Comparison of ENCODE assay signal across 18 cellular contexts in genomic region chr9:38214441-38214840, GRCh38.
"Had no signal": no experiment of that assay in that cellular context is flagged by ENCODE, and none has a peak within 500 bp of the region (broad histone marks: within the 10 kb centered on the region; RNA-seq: fewer than 3 reads in every experiment).

No MANE protein-coding gene starts in this region.

- ATAC-seq: activated naive CD4-positive, alpha-beta T cell treated with anti-CD3 and anti-CD28 coated beads, Interleukin-2, amount 50 U/mL, for 72 hours; activated T-helper 17 cell treated with anti-CD3 and anti-CD28 coated beads, Interleukin-2, amount 50 U/mL, for 72 hours; effector memory CD8-positive, alpha-beta T cell; gastrocnemius medialis; natural killer cell treated with Interleukin-12 subunit alpha and Interleukin-12 subunit beta and Interleukin-15 and Interleukin-18, amount 100 ng/mL, for 72 hours; stimulated activated naive CD8-positive, alpha-beta T cell treated with anti-CD3 and anti-CD28 coated beads, Interleukin-15, Interleukin-2, amounts not matched to agents 100 U/mL and 50 U/mL, for 24 hours; upper lobe of right lung had no signal

- H3K36me3 Mint-ChIP-seq: activated naive CD4-positive, alpha-beta T cell treated with anti-CD3 and anti-CD28 coated beads, Interleukin-2, amount 50 U/mL, for 72 hours; natural killer cell treated with Interleukin-12 subunit alpha and Interleukin-12 subunit beta and Interleukin-15 and Interleukin-18, amount 100 ng/mL, for 72 hours had no signal

- H3K4me1 Mint-ChIP-seq: activated T-helper 17 cell treated with anti-CD3 and anti-CD28 coated beads, Interleukin-2, amount 50 U/mL, for 72 hours had no signal

- H3K4me3 ChIP-seq: esophagus squamous epithelium, gastrocnemius medialis, left ventricle myocardium inferior, ovary, prostate gland, upper lobe of right lung had no signal

- H3K27ac Mint-ChIP-seq: activated naive CD4-positive, alpha-beta T cell treated with anti-CD3 and anti-CD28 coated beads, Interleukin-2, amount 50 U/mL, for 72 hours; activated T-cell treated with anti-CD3 and anti-CD28 coated beads, Interleukin-2, amount 50 U/mL, for 24 hours; activated T-helper 17 cell treated with anti-CD3 and anti-CD28 coated beads, Interleukin-2, amount 50 U/mL, for 72 hours; effector memory CD8-positive, alpha-beta T cell; natural killer cell treated with Interleukin-12 subunit alpha and Interleukin-12 subunit beta and Interleukin-15 and Interleukin-18, amount 100 ng/mL, for 72 hours had no signal

- H3K36me3 ChIP-seq: esophagus squamous epithelium, gastrocnemius medialis, left ventricle myocardium inferior, neutrophil, ovary, prostate gland, upper lobe of right lung had no signal

- H3K27me3 Mint-ChIP-seq: natural killer cell treated with Interleukin-12 subunit alpha and Interleukin-12 subunit beta and Interleukin-15 and Interleukin-18, amount 100 ng/mL, for 72 hours had no signal

- H3K27me3 ChIP-seq: esophagus squamous epithelium, gastrocnemius medialis, ovary, upper lobe of right lung had no signal

- H3K27ac ChIP-seq: esophagus squamous epithelium, gastrocnemius medialis, left ventricle myocardium inferior, neutrophil, ovary, prostate gland, upper lobe of right lung had no signal

- DNase-seq: activated T-cell treated with anti-CD3 and anti-CD28 coated beads, Interleukin-2, amount 50 U/mL, for 24 hours; aorta; central memory CD4-positive, alpha-beta T cell; effector memory CD8-positive, alpha-beta T cell; esophagus squamous epithelium; gastrocnemius medialis; hypothalamus; left ventricle myocardium inferior; ovary; stimulated activated CD4-positive, alpha-beta T cell treated with anti-CD3 and anti-CD28 coated beads, Interleukin-4, amount 100 ng/mL, for 1 hour; stimulated activated naive CD8-positive, alpha-beta T cell treated with anti-CD3 and anti-CD28 coated beads, Interleukin-15, Interleukin-2, amounts not matched to agents 100 U/mL and 50 U/mL, for 24 hours; T-helper 9 cell; upper lobe of right lung had no signal

- H3K9me3 Mint-ChIP-seq: activated T-cell treated with anti-CD3 and anti-CD28 coated beads, Interleukin-2, amount 50 U/mL, for 24 hours; activated T-helper 17 cell treated with anti-CD3 and anti-CD28 coated beads, Interleukin-2, amount 50 U/mL, for 72 hours; effector memory CD8-positive, alpha-beta T cell; natural killer cell treated with Interleukin-12 subunit alpha and Interleukin-12 subunit beta and Interleukin-15 and Interleukin-18, amount 100 ng/mL, for 72 hours had no signal

- H3K4me3 Mint-ChIP-seq: activated T-cell treated with anti-CD3 and anti-CD28 coated beads, Interleukin-2, amount 50 U/mL, for 24 hours; activated T-helper 17 cell treated with anti-CD3 and anti-CD28 coated beads, Interleukin-2, amount 50 U/mL, for 72 hours; effector memory CD8-positive, alpha-beta T cell; natural killer cell treated with Interleukin-12 subunit alpha and Interleukin-12 subunit beta and Interleukin-15 and Interleukin-18, amount 100 ng/mL, for 72 hours had no signal

- H3K9me3 ChIP-seq: esophagus squamous epithelium, gastrocnemius medialis, left ventricle myocardium inferior, neutrophil, ovary, prostate gland, upper lobe of right lung had no signal

- H3K4me1 ChIP-seq: gastrocnemius medialis, left ventricle myocardium inferior, prostate gland, upper lobe of right lung had no signal
